ENCODE assay signal across 15 cellular contexts in the genomic region with DNA sequence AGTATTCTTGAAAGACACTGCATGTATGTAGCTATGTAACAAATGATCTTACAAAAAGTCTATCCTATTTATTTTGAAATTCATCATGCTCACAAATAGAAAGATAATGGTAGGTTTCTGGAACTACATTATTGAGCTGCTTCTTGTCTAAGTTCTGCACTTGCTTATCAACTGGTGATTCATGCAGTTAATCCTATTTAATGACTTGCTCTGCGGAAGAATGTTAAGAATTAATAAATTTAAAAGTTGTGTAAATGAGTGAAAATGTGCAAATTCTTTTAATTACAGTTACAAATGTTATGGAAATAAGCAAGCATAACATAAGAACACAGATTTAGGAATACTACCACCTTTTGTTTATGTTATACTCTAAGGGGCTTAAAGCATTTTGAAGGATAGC.
A peak's percentile ranks its signal among the peaks of the same experiment; 100 is the strongest.
DNase-seq lines count a peak whose midpoint lies in the region; ATAC-seq, FAIRE-seq and TF ChIP-seq lines count a peak whose summit lies in the region.
"Had no signal": no experiment of that assay in that cellular context is flagged by ENCODE, and none has a peak within 500 bp of the region (broad histone marks: within the 10 kb centered on the region; RNA-seq: fewer than 3 reads in every experiment).

No MANE protein-coding gene starts in this region.

- H3K36me3 ChIP-seq in K562 (ENCODE audit: control insufficient read depth, insufficient read depth, low read length), result peaks cover 6% of the 10 kb centered on the region
- H3K36me3 ChIP-seq: BLaER1 had no signal

- CTCF ChIA-PET in K562 (lab: Yijun Ruan, JAX; ENCODE audit: low intra/inter-chr PET ratio), result no interaction called here

- TF ChIP-seq CTCF in K562 (IDR thresholded peaks at IDR 0.05 in 2 of 3, conservative IDR thresholded peaks at IDR 0.05 in 1 of 3; ENCODE audit: insufficient read depth in 2 of 3, low read depth in 1 of 3, low read length in 3 of 3) (no peak), retinal pigment epithelial cell (conservative IDR thresholded peaks at IDR 0.05; ENCODE audit: low read depth, low read length) (no peak)

- ATAC-seq in K562, result no peak
- ATAC-seq: GM12878, HepG2 had no signal

- in situ Hi-C loops in K562 (cut with MboI), result no loop called here

- no peaks in the 10 kb centered on the region for H4K20me1 ChIP-seq in K562 (replicated peaks; ENCODE audit: control insufficient read depth, insufficient read depth, low read length)
- H4K20me1 ChIP-seq: BLaER1 had no signal

- no peak for TF ChIP-seq RAD21 in K562 (CRISPR knock-in tag; conservative IDR thresholded peaks at IDR 0.05 in 1 of 2, IDR thresholded peaks at IDR 0.05 in 1 of 2)

- BruUV-seq in K562 (replicated peaks; lab: Mats Ljungman, UMichigan), result no TSS peak

- 33% methylated on average over 1 of the region's 1 CpG for WGBS in K562 (ENCODE audit: insufficient coverage, low coverage, missing lambda C conversion rate)

- H3K4me2 ChIP-seq in K562 (ENCODE audit: insufficient read depth, low read length), result no peak overlapping the region
- H3K4me2 ChIP-seq: BLaER1 had no signal

- FAIRE-seq in K562 (lab: Jason Lieb, UNC), result no peak
- FAIRE-seq: GM12878, H1, HepG2 had no signal

- intact Hi-C loops in K562 (cut with micrococcal nuclease), result no loop called here

- H3K9me1 ChIP-seq in K562 (ENCODE audit: control insufficient read depth, insufficient read depth, low read length), result no peaks in the 10 kb centered on the region

- H3K4me3 ChIP-seq in K562 (no peak overlapping the region), retinal pigment epithelial cell (ENCODE audit: low read length) (no peak overlapping the region)
- H3K4me3 ChIP-seq: BLaER1, GM12878 had no signal

- TF ChIP-seq EP300 in K562 (IDR thresholded peaks at IDR 0.05; ENCODE audit: low read length), result no peak

- no peaks in the 10 kb centered on the region for H3K9me3 ChIP-seq in K562 (replicated peaks; ENCODE audit: control insufficient read depth, insufficient read depth, low read depth, low read length)
- H3K9me3 ChIP-seq: BLaER1 had no signal

- no peak overlapping the region for H3K9ac ChIP-seq in K562 (ENCODE audit: insufficient read depth in 1 of 2, low read depth in 2 of 2, low read length in 2 of 2)
- H3K9ac ChIP-seq: BLaER1 had no signal

- H3K4me1 ChIP-seq in K562 (replicated peaks in 1 of 2; ENCODE audit: control insufficient read depth in 2 of 2, insufficient read depth in 2 of 2, low read length in 2 of 2), result no peaks in the 10 kb centered on the region
- H3K4me1 ChIP-seq: BLaER1 had no signal

- no peak overlapping the region for H3K27ac ChIP-seq in K562 (ENCODE audit: extremely low read depth, low read depth, low read length)
- H3K27ac ChIP-seq: BLaER1 had no signal

- POLR2A ChIA-PET in K562 (lab: Yijun Ruan, JAX), result no interaction called here

- no peaks in the 10 kb centered on the region for H3K79me2 ChIP-seq in K562 (ENCODE audit: control insufficient read depth, insufficient read depth, low read length)

- DNase-seq in NCI-H82 (lab: John Stamatoyannopoulos, UW), result peak; percentile 40
- no peak for DNase-seq in K562 (ENCODE audit: extremely low read depth in 1 of 4, low spot score in 3 of 4)
- peak; percentile 50 for DNase-seq in retinal pigment epithelial cell (ENCODE audit: low read depth)
- DNase-seq in T1000 (lab: John Stamatoyannopoulos, UW), result no peak
- DNase-seq in NCI-H1092 treated with DMSO at 0.1 percent for 48 hours (lab: John Stamatoyannopoulos, UW), result no peak
- no peak for DNase-seq in T-helper 1 cell
- DNase-seq: CD4-positive, alpha-beta memory T cell; DMS53; DND-41; EL; H9 had no signal

- no peak for TF ChIP-seq POLR2A in K562 (conservative IDR thresholded peaks at IDR 0.05)

- no peak overlapping the region for H2AFZ ChIP-seq in K562 (ENCODE audit: low read depth, low read length)

- no peaks in the 10 kb centered on the region for H3K27me3 ChIP-seq in K562 (ENCODE audit: control insufficient read depth in 2 of 2, insufficient read depth in 2 of 2, low read length in 2 of 2)
- H3K27me3 ChIP-seq: BLaER1 had no signal

TF ChIP-seq in K562, 482 proteins besides CTCF, POLR2A, EP300 and RAD21:
- no peak for TF ChIP-seq KAT8 (IDR thresholded peaks at IDR 0.05; ENCODE audit: low read depth)
- 0 out of 2 replicates have a peak, but pooled peaks have one; percentile 14 for TF ChIP-seq FOSL1 (tag; conservative IDR thresholded peaks at IDR 0.05)

Comparison
In these comparisons a context has a peak if more than half of its experiments do, and no peak if none do; other contexts are left out.
1. DNase-seq: peak in NCI-H82 (single experiment) and retinal pigment epithelial cell (single experiment); none in K562 (0 of 4), T1000 (single experiment), NCI-H1092 treated with DMSO at 0.1 percent for 48 hours (single experiment) and T-helper 1 cell (0 of 5).